In the genomic region with DNA sequence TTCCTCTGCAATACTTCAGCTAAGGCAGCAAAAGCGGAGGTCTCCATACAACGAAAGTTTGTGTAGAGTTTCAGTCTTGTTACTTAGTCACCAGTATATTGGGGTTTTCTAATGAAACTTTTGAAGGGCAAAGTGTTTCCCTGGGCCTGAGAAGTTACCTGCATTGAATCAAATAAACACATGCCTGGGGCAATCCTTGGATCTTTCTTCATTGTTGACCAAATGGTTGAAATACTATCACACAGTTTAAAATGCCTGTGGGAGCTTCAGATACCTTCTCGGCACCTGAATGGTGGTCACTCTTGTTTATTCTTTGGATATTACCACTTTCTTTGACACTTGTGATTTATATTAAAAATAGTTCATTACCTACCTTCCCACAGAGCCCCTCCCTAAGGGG, we compare ENCODE assay signal across 8 cellular contexts. TPM values are rescaled to one million over a fixed set of nuclear protein-coding genes. Genes with fewer than 3 reads are reported as not detected.
DNase-seq lines count a peak whose midpoint lies in the region; ATAC-seq, FAIRE-seq and TF ChIP-seq lines count a peak whose summit lies in the region.

No MANE protein-coding gene starts in this region.

- H2AFZ ChIP-seq in keratinocyte (ENCODE audit: control insufficient read depth, low read length) = no peak overlapping the region

- peak overlapping the region; percentile 66 for H3K9ac ChIP-seq in keratinocyte (ENCODE audit: control insufficient read depth, extremely low read depth, insufficient read depth, low read length)

- TF ChIP-seq POLR2A in thyroid gland (IDR thresholded peaks at IDR 0.05) = no peak

- H3K9me3 Mint-ChIP-seq in activated T-cell treated with anti-CD3 and anti-CD28 coated beads, Interleukin-2, amount 50 U/mL, for 4 hours = no peaks in the 10 kb centered on the region
- H3K9me3 Mint-ChIP-seq in activated CD4-positive, alpha-beta memory T cell treated with anti-CD3 and anti-CD28 coated beads, Interleukin-2, amount 10 ng/mL, durations not matched to agents 7 days and 5 days = no peaks in the 10 kb centered on the region

- H3K9me3 ChIP-seq in keratinocyte (ENCODE audit: control insufficient read depth, low read depth, low read length) (no peaks in the 10 kb centered on the region), thyroid gland (no peaks in the 10 kb centered on the region)

- peak overlapping the region; percentile 53 to 79 (median 75) for H3K4me3 ChIP-seq in keratinocyte (ENCODE audit: control insufficient read depth in 2 of 3, extremely low read depth in 1 of 3, insufficient read depth in 2 of 3, low read depth in 1 of 3, low read length in 3 of 3)
- peak overlapping the region; percentile 60 to 86 (median 63) for H3K4me3 ChIP-seq in thyroid gland (replicated peaks in 1 of 3)

- peaks cover 48% of the 10 kb centered on the region for H3K4me1 Mint-ChIP-seq in activated T-cell treated with anti-CD3 and anti-CD28 coated beads, Interleukin-2, amount 50 U/mL, for 4 hours (ENCODE audit: low read depth)
- H3K4me1 Mint-ChIP-seq in activated CD4-positive, alpha-beta memory T cell treated with anti-CD3 and anti-CD28 coated beads, Interleukin-2, amount 10 ng/mL, durations not matched to agents 7 days and 5 days = peaks cover 62% of the 10 kb centered on the region

- peak in 1 of 2 donors; percentile 9 for ATAC-seq in activated T-cell treated with anti-CD3 and anti-CD28 coated beads, Interleukin-2, amount 50 U/mL, for 4 hours

- no peaks in the 10 kb centered on the region for H3K27me3 Mint-ChIP-seq in activated T-cell treated with anti-CD3 and anti-CD28 coated beads, Interleukin-2, amount 50 U/mL, for 4 hours (ENCODE audit: low read depth)
- H3K27me3 Mint-ChIP-seq in activated CD4-positive, alpha-beta memory T cell treated with anti-CD3 and anti-CD28 coated beads, Interleukin-2, amount 10 ng/mL, durations not matched to agents 7 days and 5 days = no peaks in the 10 kb centered on the region

- intact Hi-C loops in thyroid gland (cut with DNase I) = loop anchor here (10.0 kb wide), 1 partner anchor 338 kb away; the partner anchor contains the start of gene LRRK1

- no peak for TF ChIP-seq CTCF in keratinocyte (optimal IDR thresholded peaks at IDR 0.05 in 1 of 3, IDR thresholded peaks at IDR 0.05 in 1 of 3, conservative IDR thresholded peaks at IDR 0.05 in 1 of 3; ENCODE audit: extremely low read depth in 1 of 3, insufficient read depth in 2 of 3, low read length in 3 of 3)
- TF ChIP-seq CTCF in thyroid gland (IDR thresholded peaks at IDR 0.05) = no peak
- TF ChIP-seq CTCF in D721Med (IDR thresholded peaks at IDR 0.05; ENCODE audit: insufficient read depth, missing control alignments) = no peak

- dilution Hi-C loops in keratinocyte (cut with MboI; ENCODE audit: extremely low pct_ligation_motif_present, low sequenced_read_pairs) = no loop called here

- peaks cover 4% of the 10 kb centered on the region for H4K20me1 ChIP-seq in keratinocyte (ENCODE audit: control insufficient read depth, extremely low read depth, insufficient read depth, low read length)

- peak overlapping the region; percentile 83 for H3K4me2 ChIP-seq in keratinocyte (ENCODE audit: control insufficient read depth, extremely low read depth, insufficient read depth, low read depth, low read length)

- no peak for DNase-seq in activated T-cell treated with anti-CD3 and anti-CD28 coated beads, Interleukin-2, amount 50 U/mL, for 4 hours
- no peak for DNase-seq in activated T-cell treated with anti-CD3 and anti-CD28 coated beads, Interleukin-2, amount 50 U/mL, for 48 hours
- no peak for DNase-seq in activated CD4-positive, alpha-beta memory T cell treated with anti-CD3 and anti-CD28 coated beads, Interleukin-2, amount 10 ng/mL, durations not matched to agents 7 days and 5 days
- no peak for DNase-seq in keratinocyte (ENCODE audit: low read depth, low spot score)
- no peak for DNase-seq in thyroid gland
- DNase-seq in HUDEP-2 (lab: John Stamatoyannopoulos, UW; ENCODE audit: unreplicated experiment in 76 of 76) = no peak
- DNase-seq in NCI-H2081 treated with DMSO at 0.1 percent for 48 hours (lab: John Stamatoyannopoulos, UW) = no peak
- DNase-seq in D721Med (ENCODE audit: insufficient read length, low spot score) = no peak

- no peaks in the 10 kb centered on the region for H3K27me3 ChIP-seq in keratinocyte (ENCODE audit: control insufficient read depth, extremely low read depth, insufficient read depth, low read length)
- H3K27me3 ChIP-seq in thyroid gland = no peaks in the 10 kb centered on the region

- H3K4me3 Mint-ChIP-seq in activated T-cell treated with anti-CD3 and anti-CD28 coated beads, Interleukin-2, amount 50 U/mL, for 4 hours = peak overlapping the region; percentile 89
- H3K4me3 Mint-ChIP-seq in activated CD4-positive, alpha-beta memory T cell treated with anti-CD3 and anti-CD28 coated beads, Interleukin-2, amount 10 ng/mL, durations not matched to agents 7 days and 5 days = peak overlapping the region; percentile 95

- POLR2A ChIA-PET in activated CD4-positive, alpha-beta memory T cell treated with anti-CD3 and anti-CD28 coated beads, Interleukin-2, amount 10 ng/mL, durations not matched to agents 7 days and 5 days (lab: Charles Lee) = interaction anchor here (1.0 to 4.0 kb wide), 11 partner anchors 12 to 163 kb away, joined by 3 to 66 read pairs (median 8); no protein-coding TSS in a partner anchor

- FAIRE-seq in keratinocyte (lab: Jason Lieb, UNC) (no peak), D721Med (lab: Jason Lieb, UNC) (no peak)

- H3K27ac ChIP-seq in keratinocyte (ENCODE audit: control insufficient read depth, insufficient read depth, low read length) (no peak overlapping the region), thyroid gland (peak overlapping the region in 2 of 3 donors; percentile 71 to 82)

- CTCF ChIA-PET in activated CD4-positive, alpha-beta memory T cell treated with anti-CD3 and anti-CD28 coated beads, Interleukin-2, amount 10 ng/mL, durations not matched to agents 7 days and 5 days (lab: Charles Lee) = interaction anchor here (0.8 to 6.3 kb wide), 10 partner anchors 10 to 247 kb away, joined by 3 to 120 read pairs (median 4); no protein-coding TSS in a partner anchor

- H3K36me3 ChIP-seq in keratinocyte (ENCODE audit: control insufficient read depth in 2 of 2, extremely low read depth in 1 of 2, insufficient read depth in 2 of 2, low read length in 2 of 2) = no peaks in the 10 kb centered on the region
- H3K36me3 ChIP-seq in thyroid gland = no peaks in the 10 kb centered on the region

- peaks cover 35% of the 10 kb centered on the region for H3K79me2 ChIP-seq in keratinocyte (ENCODE audit: control insufficient read depth, insufficient read depth, low read length)

- H3K27ac Mint-ChIP-seq in activated CD4-positive, alpha-beta memory T cell treated with anti-CD3 and anti-CD28 coated beads, Interleukin-2, amount 10 ng/mL, durations not matched to agents 7 days and 5 days = peak overlapping the region; percentile 86

- H3K4me1 ChIP-seq in keratinocyte (ENCODE audit: control insufficient read depth, extremely low read depth, insufficient read depth, low read length) (peaks cover 15% of the 10 kb centered on the region), thyroid gland (peaks cover 8 to 21% of the 10 kb centered on the region in 2 donors)

- WGBS in thyroid gland, 2 donors = 52 to 59% methylated on average over 3 of the region's 3 CpGs

- H3K9me1 ChIP-seq in keratinocyte (ENCODE audit: control insufficient read depth, extremely low read depth, insufficient read depth, low read length) = no peaks in the 10 kb centered on the region

- H3K36me3 Mint-ChIP-seq in activated T-cell treated with anti-CD3 and anti-CD28 coated beads, Interleukin-2, amount 50 U/mL, for 4 hours (ENCODE audit: insufficient read depth) = peaks cover 17% of the 10 kb centered on the region
- peaks cover 25% of the 10 kb centered on the region for H3K36me3 Mint-ChIP-seq in activated CD4-positive, alpha-beta memory T cell treated with anti-CD3 and anti-CD28 coated beads, Interleukin-2, amount 10 ng/mL, durations not matched to agents 7 days and 5 days (ENCODE audit: low read depth)

RNA-seq across cellular contexts. Expression of gene CHSY1, which starts 1.0 kb away (rescaled TPM):
- total RNA-seq in activated T-cell treated with anti-CD3 and anti-CD28 coated beads, Interleukin-2, amount 50 U/mL, for 4 hours = 10 to 100 TPM; 79.7 to 94.4 (median 88.0) TPM
- 10 to 100 TPM; 61.7 to 62.0 TPM for total RNA-seq in activated CD4-positive, alpha-beta memory T cell treated with anti-CD3 and anti-CD28 coated beads, Interleukin-2, amount 10 ng/mL, durations not matched to agents 7 days and 5 days
- 18.1 to 28.3 TPM (median 27.0 TPM) in 3 replicates for polyA plus RNA-seq in keratinocyte
- 5.1 TPM for polyA plus RNA-seq in keratinocyte (2011; ENCODE audit: low read depth)
- polyA plus RNA-seq in keratinocyte (2011; cell fraction: cytosol; rRNA removed) = 15.2 and 20.9 TPM in 2 replicates
- 33.3 and 36.1 TPM in 2 replicates for polyA plus RNA-seq in keratinocyte (2011; cell fraction: nucleus; rRNA removed)
- polyA plus RNA-seq in keratinocyte (2012; ENCODE audit: low replicate concordance) = 7.2 and 21.3 TPM in 2 replicates
- polyA minus RNA-seq in keratinocyte = 19.8 to 29.4 TPM (median 20.2 TPM) in 3 replicates
- polyA minus RNA-seq in keratinocyte (2011; cell fraction: cytosol; rRNA and poly(A)+ RNA removed) = 16.7 TPM
- polyA minus RNA-seq in keratinocyte (2011; cell fraction: nucleus; rRNA and poly(A)+ RNA removed) = 24.5 and 51.2 TPM in 2 replicates
- total RNA-seq in thyroid gland = 10 to 100 TPM; 13.8 to 26.6 (median 18.5) TPM

RNA-seq across cellular contexts. Expression of gene SELENOS, which starts 24.4 kb away (rescaled TPM):
- total RNA-seq in activated T-cell treated with anti-CD3 and anti-CD28 coated beads, Interleukin-2, amount 50 U/mL, for 4 hours = 10 to 100 TPM; 51.8 to 68.1 (median 55.2) TPM
- 10 to 100 TPM; 43.0 to 45.7 TPM for total RNA-seq in activated CD4-positive, alpha-beta memory T cell treated with anti-CD3 and anti-CD28 coated beads, Interleukin-2, amount 10 ng/mL, durations not matched to agents 7 days and 5 days
- polyA plus RNA-seq in keratinocyte = 56.3 to 82.2 TPM (median 76.8 TPM) in 3 replicates
- 175 TPM for polyA plus RNA-seq in keratinocyte (2011; ENCODE audit: low read depth)
- 54.9 and 69.2 TPM in 2 replicates for polyA plus RNA-seq in keratinocyte (2011; cell fraction: cytosol; rRNA removed)
- polyA plus RNA-seq in keratinocyte (2011; cell fraction: nucleus; rRNA removed) = 65.6 and 96.4 TPM in 2 replicates
- 55.9 and 57.6 TPM in 2 replicates for polyA plus RNA-seq in keratinocyte (2012; ENCODE audit: low replicate concordance)
- 11.6 to 29.9 TPM (median 25.8 TPM) in 3 replicates for polyA minus RNA-seq in keratinocyte
- polyA minus RNA-seq in keratinocyte (2011; cell fraction: cytosol; rRNA and poly(A)+ RNA removed) = 39.3 TPM
- polyA minus RNA-seq in keratinocyte (2011; cell fraction: nucleus; rRNA and poly(A)+ RNA removed) = 17.4 and 19.2 TPM in 2 replicates
- 10 to 100 TPM; 50.4 to 77.3 (median 65.6) TPM for total RNA-seq in thyroid gland

RNA-seq across cellular contexts. Expression of gene SNRPA1, which starts 42.2 kb away (rescaled TPM):
- 100 to 1,000 TPM; 229 to 264 (median 233) TPM for total RNA-seq in activated T-cell treated with anti-CD3 and anti-CD28 coated beads, Interleukin-2, amount 50 U/mL, for 4 hours
- 100 to 1,000 TPM; 107 to 113 TPM for total RNA-seq in activated CD4-positive, alpha-beta memory T cell treated with anti-CD3 and anti-CD28 coated beads, Interleukin-2, amount 10 ng/mL, durations not matched to agents 7 days and 5 days
- polyA plus RNA-seq in keratinocyte = 44.3 to 106 TPM (median 82.6 TPM) in 3 replicates
- polyA plus RNA-seq in keratinocyte (2011; ENCODE audit: low read depth) = 82.8 TPM
- polyA plus RNA-seq in keratinocyte (2011; cell fraction: cytosol; rRNA removed) = 50.8 and 74.7 TPM in 2 replicates
- 63.5 and 120 TPM in 2 replicates for polyA plus RNA-seq in keratinocyte (2011; cell fraction: nucleus; rRNA removed)
- polyA plus RNA-seq in keratinocyte (2012; ENCODE audit: low replicate concordance) = 59.6 and 90.9 TPM in 2 replicates
- polyA minus RNA-seq in keratinocyte = 10.4 to 33.9 TPM (median 19.7 TPM) in 3 replicates
- 19.0 TPM for polyA minus RNA-seq in keratinocyte (2011; cell fraction: cytosol; rRNA and poly(A)+ RNA removed)
- polyA minus RNA-seq in keratinocyte (2011; cell fraction: nucleus; rRNA and poly(A)+ RNA removed) = 13.9 and 21.9 TPM in 2 replicates
- 100 to 1,000 TPM in 1 of 4 donors, 10 to 100 TPM in 3; 34.8 to 111 (median 71.1) TPM for total RNA-seq in thyroid gland
